ENCODE assay signal across 13 cellular contexts in the genomic region with DNA sequence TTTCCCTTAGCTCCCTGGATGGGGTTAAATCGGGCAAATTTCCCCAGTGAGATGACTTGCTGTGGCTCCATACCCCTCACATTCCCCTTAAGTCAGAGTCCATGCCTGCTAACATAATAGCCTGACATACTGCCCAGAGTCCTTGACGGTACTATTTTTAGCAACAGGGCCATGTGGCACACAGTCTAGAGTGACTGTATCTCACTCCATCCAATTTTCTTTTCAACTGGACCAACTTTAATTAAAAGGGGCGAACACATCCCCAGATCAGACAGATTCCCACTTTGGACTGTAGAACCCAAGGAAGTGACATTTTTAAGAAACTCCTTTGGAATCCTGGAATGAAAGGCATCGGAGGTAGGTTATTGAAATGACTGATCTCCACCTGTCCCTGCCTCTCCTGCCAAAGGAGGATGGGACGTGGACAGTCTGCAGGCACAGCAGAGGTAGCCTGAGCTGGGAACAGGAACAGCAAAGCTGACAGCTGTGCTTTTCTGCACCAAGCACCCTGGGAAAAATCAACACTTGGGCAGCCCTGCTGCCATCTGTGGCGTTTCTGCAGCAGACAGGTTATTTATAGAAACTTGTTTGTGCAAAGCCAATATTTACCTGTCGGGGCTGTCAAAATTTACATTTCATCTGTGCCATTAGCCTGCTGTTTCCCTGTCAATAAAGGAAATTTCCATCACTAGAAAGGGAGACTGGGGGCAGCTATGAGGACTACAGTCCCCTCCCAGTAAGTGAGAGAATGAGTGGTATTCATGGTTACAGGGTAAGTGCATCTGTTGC.
A peak's percentile ranks its signal among the peaks of the same experiment; 100 is the strongest.
DNase-seq lines count a peak whose midpoint lies in the region; ATAC-seq and TF ChIP-seq lines count a peak whose summit lies in the region.
"Had no signal": no experiment of that assay in that cellular context is flagged by ENCODE, and none has a peak within 500 bp of the region (broad histone marks: within the 10 kb centered on the region; RNA-seq: fewer than 3 reads in every experiment).

No MANE protein-coding gene starts in this region.

- no peak overlapping the region for H3K27ac ChIP-seq in left lung
- H3K27ac ChIP-seq in CD4-positive, alpha-beta T cell (ENCODE audit: low read depth, low read length), result no peak overlapping the region

- peaks cover 0 to 18% of the 10 kb centered on the region in 2 donors for H3K9me3 ChIP-seq in left lung
- peaks cover 45% of the 10 kb centered on the region for H3K9me3 ChIP-seq in CD4-positive, alpha-beta T cell (ENCODE audit: control insufficient read depth, low read length)

- intact Hi-C loops in left lung (cut with DNase I), result no loop called here
- intact Hi-C loops in CD4-positive, alpha-beta T cell (cut with DNase I, micrococcal nuclease), result no loop called here

- H3K4me1 ChIP-seq in left lung, result peaks cover 0 to 18% of the 10 kb centered on the region in 2 donors

- H3K27me3 Mint-ChIP-seq in CD4-positive, alpha-beta T cell, result no peaks in the 10 kb centered on the region
- H3K27me3 Mint-ChIP-seq: B cell; stimulated activated naive B cell treated with anti-CD40 and anti-IgM and Interleukin-4, amounts not matched to agents 10 μg/mL and 1 μg/mL and 100 μg/mL, for 72 hours had no signal

- no peaks in the 10 kb centered on the region for H3K27me3 ChIP-seq in left lung
- H3K27me3 ChIP-seq in CD4-positive, alpha-beta T cell (ENCODE audit: control insufficient read depth, insufficient read depth, low read length), result no peaks in the 10 kb centered on the region

- peak; percentile 99 for DNase-seq in DMS153 (lab: John Stamatoyannopoulos, UW)
- peak; percentile 88 for DNase-seq in NCI-H1694 (lab: John Stamatoyannopoulos, UW)
- DNase-seq in SHP77 (lab: John Stamatoyannopoulos, UW), result peak; percentile 98 to 99
- DNase-seq in left lung, result no peak
- no peak for DNase-seq in CD4-positive, alpha-beta T cell
- no peak for DNase-seq in H4 (ENCODE audit: low spot score)
- no peak for DNase-seq in DMS79 treated with DMSO at 0.1 percent for 48 hours (lab: John Stamatoyannopoulos, UW)
- DNase-seq: activated CD4-positive, alpha-beta T cell treated with anti-CD3 and anti-CD28 coated beads for 48 hours; activated naive CD4-positive, alpha-beta T cell; stimulated activated naive B cell treated with anti-CD40 and anti-IgM and Interleukin-4, amounts not matched to agents 10 μg/mL and 1 μg/mL and 100 μg/mL, for 72 hours had no signal

- H3K4me3 ChIP-seq in left lung, result no peak overlapping the region

- H3K9me3 Mint-ChIP-seq in CD4-positive, alpha-beta T cell, result peaks cover 33% of the 10 kb centered on the region

- H3K27ac Mint-ChIP-seq in CD4-positive, alpha-beta T cell, result no peak overlapping the region
- H3K27ac Mint-ChIP-seq: B cell; stimulated activated naive B cell treated with anti-CD40 and anti-IgM and Interleukin-4, amounts not matched to agents 10 μg/mL and 1 μg/mL and 100 μg/mL, for 72 hours had no signal

- CTCF ChIA-PET in CD4-positive, alpha-beta T cell (lab: Charles Lee), result no interaction called here

- POLR2A ChIA-PET in CD4-positive, alpha-beta T cell (lab: Charles Lee), result no interaction called here

- no peak overlapping the region for H3K4me3 Mint-ChIP-seq in CD4-positive, alpha-beta T cell
- H3K4me3 Mint-ChIP-seq: B cell; stimulated activated naive B cell treated with anti-CD40 and anti-IgM and Interleukin-4, amounts not matched to agents 10 μg/mL and 1 μg/mL and 100 μg/mL, for 72 hours had no signal

- no peaks in the 10 kb centered on the region for H3K36me3 ChIP-seq in left lung

- no peak for TF ChIP-seq CTCF in left lung (IDR thresholded peaks at IDR 0.05)
- no peak for TF ChIP-seq CTCF in CD4-positive, alpha-beta T cell (IDR thresholded peaks at IDR 0.05)

- H3K4me1 Mint-ChIP-seq in CD4-positive, alpha-beta T cell (ENCODE audit: low read depth), result peaks cover 56% of the 10 kb centered on the region

- H3K36me3 Mint-ChIP-seq in CD4-positive, alpha-beta T cell (ENCODE audit: low read depth), result peaks cover 100% of the 10 kb centered on the region

- ATAC-seq in left lung, result peak; percentile 79
- ATAC-seq in CD4-positive, alpha-beta T cell (ENCODE audit: poor library complexity), result no peak
- no peak for ATAC-seq in HG02973 (IDR thresholded peaks at IDR 0.05; ENCODE audit: unreplicated experiment)
- ATAC-seq: HCT116; stimulated activated naive B cell treated with anti-CD40 and anti-IgM and Interleukin-4, amounts not matched to agents 10 μg/mL and 1 μg/mL and 100 μg/mL, for 72 hours had no signal

Comparison
In these comparisons a context has a peak if more than half of its experiments do, and no peak if none do; other contexts are left out.
1. DNase-seq: peak in DMS153 (single experiment), NCI-H1694 (single experiment) and SHP77 (2 of 2); none in left lung (0 of 2), CD4-positive, alpha-beta T cell (0 of 10), H4 (single experiment) and DMS79 treated with DMSO at 0.1 percent for 48 hours (single experiment).